8 cellular contexts compared by ENCODE assay signal in the genomic region with DNA sequence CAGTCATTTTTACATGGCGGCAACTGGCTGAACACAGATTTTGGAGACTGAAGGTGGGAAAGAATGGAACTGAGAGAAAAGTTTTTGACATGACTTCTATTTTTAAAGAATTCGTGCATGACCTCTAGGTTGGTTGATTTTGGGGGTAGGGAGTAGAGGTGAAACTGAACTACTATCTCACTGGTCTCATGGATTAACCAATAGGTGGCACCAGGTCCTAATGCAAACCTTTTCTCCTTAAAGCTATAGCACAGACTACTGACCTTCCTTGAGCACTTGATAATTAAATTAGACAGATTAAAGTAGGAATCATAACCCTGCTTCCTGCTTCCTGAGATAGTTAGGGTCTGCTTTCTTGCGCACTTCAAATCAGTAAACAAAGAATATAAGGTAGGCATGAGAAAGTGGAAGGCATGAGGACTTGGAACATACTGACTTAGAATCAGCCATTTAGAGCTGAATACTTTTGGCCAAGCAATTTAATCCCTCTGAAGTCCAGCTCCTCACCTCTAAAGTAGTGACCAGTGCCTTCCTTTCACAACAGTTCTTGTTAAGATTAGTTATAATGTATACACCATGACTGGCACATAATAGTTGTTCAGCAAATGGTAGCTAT.
A peak's percentile ranks its signal among the peaks of the same experiment; 100 is the strongest.
DNase-seq lines count a peak whose midpoint lies in the region; ATAC-seq and TF ChIP-seq lines count a peak whose summit lies in the region.

No MANE protein-coding gene starts in this region.

- H3K27ac ChIP-seq in mesenchymal stem cell (ENCODE audit: low read length, poor library complexity, severe bottlenecking) = no peak overlapping the region

- H4K8ac ChIP-seq in mesenchymal stem cell (ENCODE audit: low read length) = no peak overlapping the region

- no peaks in the 10 kb centered on the region for H3K4me1 ChIP-seq in mesenchymal stem cell (ENCODE audit: control insufficient read depth, insufficient read depth, low read depth, low read length)

- peaks cover 28% of the 10 kb centered on the region for H3K9me3 ChIP-seq in mesenchymal stem cell (ENCODE audit: control insufficient read depth, low read length)

- no peaks in the 10 kb centered on the region for H3K36me3 ChIP-seq in mesenchymal stem cell (ENCODE audit: control insufficient read depth in 1 of 2, insufficient read depth in 2 of 2, low read depth in 1 of 2, low read length in 2 of 2)

- no peak overlapping the region for H2BK12ac ChIP-seq in mesenchymal stem cell (ENCODE audit: low read length in 2 of 2)

- peak; percentile 20; the same call in 1 of the 2 replicates for TF ChIP-seq CTCF in WI38 (IDR thresholded peaks at IDR 0.05; ENCODE audit: low read depth, low read length)

- no peak overlapping the region for H2AFZ ChIP-seq in mesenchymal stem cell (ENCODE audit: low read depth, low read length)

- H3K23ac ChIP-seq in mesenchymal stem cell (ENCODE audit: low read length in 2 of 2) = no peak overlapping the region

- no peak overlapping the region for H2BK15ac ChIP-seq in mesenchymal stem cell (ENCODE audit: low read depth, poor library complexity, severe bottlenecking)

- H2AK5ac ChIP-seq in mesenchymal stem cell (ENCODE audit: low read length, severe bottlenecking) = no peak overlapping the region

- H3K9ac ChIP-seq in mesenchymal stem cell (ENCODE audit: low read length) = no peak overlapping the region

- peak; percentile 60 for DNase-seq in EL
- DNase-seq in Kasumi-1 (lab: John Stamatoyannopoulos, UW) = peak; percentile 8 to 32
- peak; percentile 48 for DNase-seq in mesenchymal stem cell
- no peak for DNase-seq in activated naive CD4-positive, alpha-beta T cell treated with Interleukin-2 at 50 U/mL for 16 hours
- DNase-seq in NCI-H2171 treated with DMSO at 0.1 percent for 48 hours (lab: John Stamatoyannopoulos, UW) = no peak

- H3K79me1 ChIP-seq in mesenchymal stem cell (replicated peaks; ENCODE audit: low read length, poor library complexity, severe bottlenecking) = no peaks in the 10 kb centered on the region

- no peak overlapping the region for H2BK5ac ChIP-seq in mesenchymal stem cell (ENCODE audit: low read depth, low read length, poor library complexity, severe bottlenecking)

- no peaks in the 10 kb centered on the region for H3K27me3 ChIP-seq in mesenchymal stem cell (ENCODE audit: control insufficient read depth in 1 of 2, insufficient read depth in 1 of 2, low read length in 2 of 2)

- H3K4ac ChIP-seq in mesenchymal stem cell (ENCODE audit: low read depth in 1 of 2, low read length in 2 of 2) = no peak overlapping the region

- WGBS in mesenchymal stem cell = 100% methylated on average over 1 of the region's 3 CpGs

- H3K4me2 ChIP-seq in mesenchymal stem cell (ENCODE audit: low read length, poor library complexity, severe bottlenecking) = no peak overlapping the region

- no peak overlapping the region for H4K91ac ChIP-seq in mesenchymal stem cell (ENCODE audit: low read length)

- no peak for ATAC-seq in HG03139 (IDR thresholded peaks at IDR 0.05; ENCODE audit: unreplicated experiment)
- no peak for ATAC-seq in HG03175 (IDR thresholded peaks at IDR 0.05; ENCODE audit: unreplicated experiment)

- no peak overlapping the region for H3K18ac ChIP-seq in mesenchymal stem cell (ENCODE audit: low read depth in 1 of 2, low read length in 2 of 2)

- H2BK120ac ChIP-seq in mesenchymal stem cell (ENCODE audit: low read depth, low read length) = no peak overlapping the region

- no peak overlapping the region for H3K14ac ChIP-seq in mesenchymal stem cell (ENCODE audit: low read length in 2 of 2)

- no peak overlapping the region for H3K4me3 ChIP-seq in WI38 (ENCODE audit: low read depth, low read length)
- H3K4me3 ChIP-seq in mesenchymal stem cell (ENCODE audit: insufficient read depth in 1 of 2, low read depth in 1 of 2, low read length in 2 of 2) = no peak overlapping the region

Comparison
In these comparisons a context has a peak if more than half of its experiments do, and no peak if none do; other contexts are left out.
1. DNase-seq: peak in EL (single experiment), Kasumi-1 (2 of 2) and mesenchymal stem cell (single experiment); none in activated naive CD4-positive, alpha-beta T cell treated with Interleukin-2 at 50 U/mL for 16 hours (single experiment) and NCI-H2171 treated with DMSO at 0.1 percent for 48 hours (single experiment).